Comparison of ENCODE assay signal across 23 cellular contexts in genomic region chr13:112519517-112520060, GRCh38.
DNase-seq lines count a peak whose midpoint lies in the region; ATAC-seq, FAIRE-seq and TF ChIP-seq lines count a peak whose summit lies in the region.
"Had no signal": no experiment of that assay in that cellular context is flagged by ENCODE, and none has a peak within 500 bp of the region (broad histone marks: within the 10 kb centered on the region; RNA-seq: fewer than 3 reads in every experiment).

No MANE protein-coding gene starts in this region.

- H3K79me1 ChIP-seq in IMR-90 (ENCODE audit: low read depth in 1 of 2, low read length in 2 of 2) = peaks cover 3 to 6% of the 10 kb centered on the region in 2 experiments; a peak in 3 of 4 replicates
- H3K79me1 ChIP-seq in neuronal stem cell (ENCODE audit: low read depth, low read length) = peaks cover 3% of the 10 kb centered on the region

- no peak overlapping the region for H3K14ac ChIP-seq in IMR-90 (replicated peaks; ENCODE audit: low read depth, low read length)
- no peak overlapping the region for H3K14ac ChIP-seq in neuronal stem cell (ENCODE audit: low read length)

- H3K9ac ChIP-seq in HepG2 (ENCODE audit: insufficient read depth, low read depth, low read length) (no peak overlapping the region), IMR-90 (ENCODE audit: low read depth, low read length) (no peak overlapping the region), neuronal stem cell (ENCODE audit: low read depth, low read length, poor library complexity) (no peak overlapping the region)
- H3K9ac ChIP-seq: BLaER1 treated with 17β-estradiol and CSF1 and Interleukin-3, amounts not matched to agents 10 nM and 100 nM had no signal

- H3K4me2 ChIP-seq in HepG2 (ENCODE audit: low read depth, low read length) (no peak overlapping the region), IMR-90 (ENCODE audit: low read depth, low read length) (no peak overlapping the region), neuronal stem cell (ENCODE audit: insufficient read depth, low read length, poor library complexity, severe bottlenecking) (no peak overlapping the region)
- H3K4me2 ChIP-seq: BLaER1 treated with 17β-estradiol and CSF1 and Interleukin-3, amounts not matched to agents 10 nM and 100 nM had no signal

- H2BK5ac ChIP-seq in IMR-90 (ENCODE audit: low read depth, low read length, poor library complexity, severe bottlenecking) (no peak overlapping the region), neuronal stem cell (ENCODE audit: low read length) (no peak overlapping the region)

- no peaks in the 10 kb centered on the region for H3K4me1 Mint-ChIP-seq in activated naive CD4-positive, alpha-beta T cell treated with anti-CD3 and anti-CD28 coated beads for 36 hours (ENCODE audit: low read depth)
- H3K4me1 Mint-ChIP-seq: B cell had no signal

- H2BK120ac ChIP-seq in IMR-90 (ENCODE audit: low read depth, low read length) (no peak overlapping the region), neuronal stem cell (ENCODE audit: low read depth, low read length) (no peak overlapping the region)

- no peak overlapping the region for H2BK12ac ChIP-seq in neuronal stem cell (ENCODE audit: low read length)

- no TSS peak for BruUV-seq in HepG2 (replicated peaks; lab: Mats Ljungman, UMichigan)
- BruUV-seq in IMR-90 (replicated peaks; lab: Mats Ljungman, UMichigan) = no TSS peak

- H4K20me1 ChIP-seq in HepG2 (ENCODE audit: insufficient read depth, low read length) = no peaks in the 10 kb centered on the region
- no peaks in the 10 kb centered on the region for H4K20me1 ChIP-seq in IMR-90 (ENCODE audit: insufficient read depth, low read length)

- H3K23ac ChIP-seq in IMR-90 (ENCODE audit: low read depth, low read length) (no peak overlapping the region), neuronal stem cell (ENCODE audit: low read depth, low read length, poor library complexity) (no peak overlapping the region)

- H3K9me1 ChIP-seq in IMR-90 (ENCODE audit: insufficient read depth, low read length) = peaks cover 3% of the 10 kb centered on the region; the same call in 1 of the 2 replicates

- no peak overlapping the region for H4K5ac ChIP-seq in IMR-90 (ENCODE audit: low read depth, low read length)

- H2AK5ac ChIP-seq in IMR-90 (ENCODE audit: low read depth, low read length) = no peak overlapping the region
- peak overlapping the region; percentile 34 for H2AK5ac ChIP-seq in neuronal stem cell (ENCODE audit: low read depth, low read length)

- CTCF ChIA-PET in HepG2 (lab: Yijun Ruan, JAX; ENCODE audit: low intra/inter-chr PET ratio, low total read pairs) (no interaction called here), IMR-90 (lab: Yijun Ruan, JAX) (no interaction called here)
- CTCF ChIA-PET in activated naive CD4-positive, alpha-beta T cell treated with anti-CD3 and anti-CD28 coated beads for 36 hours (lab: Charles Lee) = interaction anchor here (1.2 kb wide), 1 partner anchor 86 kb away, joined by 6 read pairs; no protein-coding TSS in a partner anchor

- dilution Hi-C loops in IMR-90 (cut with HindIII; ENCODE audit: low sequenced_read_pairs, unreplicated experiment) = no loop called here

- POLR2A ChIA-PET in HepG2 (lab: Yijun Ruan, JAX) = no interaction called here
- POLR2A ChIA-PET in IMR-90 (lab: Charles Lee; ENCODE audit: unreplicated experiment) = no interaction called here

- no peaks in the 10 kb centered on the region for H3K27me3 ChIP-seq in HepG2 (ENCODE audit: control insufficient read depth in 1 of 2, insufficient read depth in 2 of 2, low read length in 2 of 2)
- H3K27me3 ChIP-seq in right lobe of liver = no peaks in the 10 kb centered on the region
- no peaks in the 10 kb centered on the region for H3K27me3 ChIP-seq in IMR-90 (ENCODE audit: control insufficient read depth, insufficient read depth, low read length)
- no peaks in the 10 kb centered on the region for H3K27me3 ChIP-seq in neuronal stem cell (ENCODE audit: control insufficient read depth in 3 of 3, insufficient read depth in 3 of 3, low read depth in 1 of 3, low read length in 3 of 3)
- H3K27me3 ChIP-seq: BLaER1 treated with 17β-estradiol and CSF1 and Interleukin-3, amounts not matched to agents 10 nM and 100 nM had no signal

- H4K8ac ChIP-seq in IMR-90 (ENCODE audit: low read depth in 2 of 2, low read length in 2 of 2) = no peak overlapping the region
- H4K8ac ChIP-seq in neuronal stem cell (ENCODE audit: low read depth, low read length) = no peak overlapping the region

- FAIRE-seq in HepG2 (lab: Jason Lieb, UNC) (no peak), urothelium cell line (lab: Jason Lieb, UNC) (peak; percentile 80)
- FAIRE-seq: A204.1, D721Med, G401.6, GM12891 had no signal

- H4K91ac ChIP-seq in IMR-90 (ENCODE audit: insufficient read depth, low read depth, low read length) (no peak overlapping the region), neuronal stem cell (ENCODE audit: low read depth, low read length, poor library complexity) (no peak overlapping the region)

- H2BK15ac ChIP-seq in IMR-90 (ENCODE audit: low read depth, low read length) (no peak overlapping the region), neuronal stem cell (ENCODE audit: low read length) (no peak overlapping the region)

- WGBS in HepG2 (ENCODE audit: low lambda C conversion rate) = 98% methylated on average over 20 of the region's 20 CpGs
- WGBS in right lobe of liver (ENCODE audit: insufficient coverage, low coverage, low lambda C conversion rate, missing lambda C conversion rate) = 95% methylated on average over 14 of the region's 20 CpGs
- 100% methylated on average over 12 of the region's 20 CpGs; no CpG with 5 or more reads in 1 of the 2 experiments for WGBS in IMR-90 (ENCODE audit: extremely low coverage in 2 of 2, insufficient read length in 1 of 2), 2 experiments
- no CpG with 5 or more reads among the region's 20 CpGs for WGBS in neuronal stem cell (ENCODE audit: extremely low coverage in 2 of 2, insufficient read length in 2 of 2, insufficient replicate concordance in 1 of 2), 2 donors

- TF ChIP-seq POLR2A in HepG2 (IDR thresholded peaks at IDR 0.05; ENCODE audit: insufficient read depth in 1 of 2, low read depth in 2 of 2, low read length in 2 of 2) (no peak), right lobe of liver (IDR thresholded peaks at IDR 0.05) (no peak), IMR-90 (IDR thresholded peaks at IDR 0.05; ENCODE audit: low read depth, low read length) (no peak)

- no peak overlapping the region for H3K56ac ChIP-seq in IMR-90 (ENCODE audit: extremely low read depth, insufficient read depth, low read length)

- no peak overlapping the region for H3K18ac ChIP-seq in IMR-90 (ENCODE audit: low read depth, low read length)
- H3K18ac ChIP-seq in neuronal stem cell (ENCODE audit: low read length) = no peak overlapping the region

- H3K9me3 ChIP-seq in HepG2 (ENCODE audit: low read length) = no peaks in the 10 kb centered on the region
- no peaks in the 10 kb centered on the region for H3K9me3 ChIP-seq in right lobe of liver
- no peaks in the 10 kb centered on the region for H3K9me3 ChIP-seq in IMR-90 (ENCODE audit: control insufficient read depth, insufficient read depth, low read length)
- no peaks in the 10 kb centered on the region for H3K9me3 ChIP-seq in neuronal stem cell (replicated peaks in 1 of 2; ENCODE audit: control insufficient read depth in 2 of 2, insufficient read depth in 1 of 2, low read depth in 1 of 2, low read length in 2 of 2)
- H3K9me3 ChIP-seq: BLaER1 treated with 17β-estradiol and CSF1 and Interleukin-3, amounts not matched to agents 10 nM and 100 nM; Caco-2 had no signal

- in situ Hi-C loops in HepG2 (cut with HindIII; ENCODE audit: extremely low pct_ligation_motif_present, low pct_unique_long_range_greater_than_20kb) (no loop called here), IMR-90 (cut with MboI; ENCODE audit: low sequenced_read_pairs) (no loop called here), KBM-7 (cut with MboI; ENCODE audit: low pct_unique_long_range_greater_than_20kb, low sequenced_read_pairs) (no loop called here)

- no peaks in the 10 kb centered on the region for H3K79me2 ChIP-seq in HepG2 (ENCODE audit: insufficient read depth, low read length)

- H3K4me3 ChIP-seq in HepG2 (replicated peaks in 1 of 3; ENCODE audit: insufficient read depth in 1 of 3, low read depth in 2 of 3, low read length in 3 of 3) (no peak overlapping the region), right lobe of liver (no peak overlapping the region), IMR-90 (ENCODE audit: insufficient read depth, low read depth, low read length) (no peak overlapping the region), neuronal stem cell (ENCODE audit: low read length in 2 of 2) (no peak overlapping the region)
- H3K4me3 ChIP-seq: BLaER1 treated with 17β-estradiol and CSF1 and Interleukin-3, amounts not matched to agents 10 nM and 100 nM had no signal

- H3K27ac ChIP-seq in HepG2 (ENCODE audit: extremely low read length, insufficient read depth, low read length) (no peak overlapping the region), right lobe of liver (no peak overlapping the region), IMR-90 (ENCODE audit: insufficient read depth, low read length) (no peak overlapping the region), neuronal stem cell (replicated peaks; ENCODE audit: low read length) (no peak overlapping the region)
- H3K27ac ChIP-seq: BLaER1 treated with 17β-estradiol and CSF1 and Interleukin-3, amounts not matched to agents 10 nM and 100 nM; C4-2B had no signal

- TF ChIP-seq RAD21 in HepG2 (CRISPR knock-in tag; IDR thresholded peaks at IDR 0.05) = no peak
- TF ChIP-seq RAD21 in IMR-90 (IDR thresholded peaks at IDR 0.05; ENCODE audit: low read length) = no peak

- H2AK9ac ChIP-seq in IMR-90 (replicated peaks; ENCODE audit: low read depth, low read length, poor library complexity) = no peak overlapping the region

- H3K27me3 Mint-ChIP-seq in activated naive CD4-positive, alpha-beta T cell treated with anti-CD3 and anti-CD28 coated beads for 36 hours (ENCODE audit: low read depth) = no peaks in the 10 kb centered on the region
- H3K27me3 Mint-ChIP-seq: B cell; CD4-positive, alpha-beta T cell had no signal

- ATAC-seq in HepG2 = no peak
- ATAC-seq in right lobe of liver = no peak
- ATAC-seq in IMR-90 (ENCODE audit: low read depth) = no peak
- ATAC-seq: CD8-positive, alpha-beta T cell had no signal

- intact Hi-C loops in HepG2 (cut with micrococcal nuclease; ENCODE audit: unreplicated experiment) = no loop called here
- intact Hi-C loops in right lobe of liver (cut with DNase I) = no loop called here
- intact Hi-C loops in IMR-90 (cut with micrococcal nuclease) = loop anchor here (10.0 kb wide), 1 partner anchor 85 kb away; no protein-coding TSS in a partner anchor
- intact Hi-C loops in activated naive CD4-positive, alpha-beta T cell treated with anti-CD3 and anti-CD28 coated beads for 36 hours (cut with micrococcal nuclease) = no loop called here

- DNase-seq in HepG2 (ENCODE audit: low spot score) (no peak), right lobe of liver (no peak), IMR-90 (no peak), neuronal stem cell (ENCODE audit: low spot score) (no peak), urothelium cell line (ENCODE audit: low spot score) (no peak), OCI-M2 (lab: John Stamatoyannopoulos, UW; ENCODE audit: unreplicated experiment) (no peak), KBM-7 (no peak)
- DNase-seq in activated naive CD4-positive, alpha-beta T cell treated with anti-CD3 and anti-CD28 coated beads for 36 hours = no peak
- DNase-seq: 8988T; AML-193; Caco-2; Calu3; CD4-positive, alpha-beta T cell; CD8-positive, alpha-beta T cell; DMS79 treated with DMSO at 0.1 percent for 48 hours; GF-D8 had no signal

- no peak overlapping the region for H3K4me3 Mint-ChIP-seq in activated naive CD4-positive, alpha-beta T cell treated with anti-CD3 and anti-CD28 coated beads for 36 hours
- H3K4me3 Mint-ChIP-seq: B cell; CD4-positive, alpha-beta T cell; CD8-positive, alpha-beta T cell had no signal

- no peak for TF ChIP-seq EP300 in HepG2 (IDR thresholded peaks at IDR 0.05; ENCODE audit: low read depth in 2 of 2, low read length in 2 of 2)
- TF ChIP-seq EP300 in HepG2 (CRISPR knock-in tag; IDR thresholded peaks at IDR 0.05; ENCODE audit: borderline replicate concordance) = no peak

- no peak overlapping the region for H3K4ac ChIP-seq in IMR-90 (ENCODE audit: low read depth, low read length)
- no peak overlapping the region for H3K4ac ChIP-seq in neuronal stem cell (ENCODE audit: low read length)

- H3K9me3 Mint-ChIP-seq in activated naive CD4-positive, alpha-beta T cell treated with anti-CD3 and anti-CD28 coated beads for 36 hours = no peaks in the 10 kb centered on the region
- H3K9me3 Mint-ChIP-seq: CD4-positive, alpha-beta T cell; CD8-positive, alpha-beta T cell had no signal

- no peaks in the 10 kb centered on the region for H3K4me1 ChIP-seq in HepG2 (ENCODE audit: insufficient read depth, low read length)
- no peaks in the 10 kb centered on the region for H3K4me1 ChIP-seq in right lobe of liver
- 0 out of 2 replicates have a peak, but pooled peaks cover 1% of the 10 kb centered on the region for H3K4me1 ChIP-seq in IMR-90 (ENCODE audit: control insufficient read depth, insufficient read depth, low read length)
- no peaks in the 10 kb centered on the region for H3K4me1 ChIP-seq in neuronal stem cell (ENCODE audit: control insufficient read depth in 2 of 2, insufficient read depth in 1 of 2, low read depth in 1 of 2, low read length in 2 of 2)
- H3K4me1 ChIP-seq: BLaER1 treated with 17β-estradiol and CSF1 and Interleukin-3, amounts not matched to agents 10 nM and 100 nM; Caco-2 had no signal

- no peak overlapping the region for H2AFZ ChIP-seq in HepG2 (ENCODE audit: low read length)
- no peak overlapping the region for H2AFZ ChIP-seq in IMR-90 (replicated peaks; ENCODE audit: low read length, poor library complexity)
- H2AFZ ChIP-seq in neuronal stem cell (ENCODE audit: low read length) = no peak overlapping the region

- H2BK20ac ChIP-seq in IMR-90 (ENCODE audit: low read depth, low read length) = no peak overlapping the region

- no peak overlapping the region for H3K27ac Mint-ChIP-seq in activated naive CD4-positive, alpha-beta T cell treated with anti-CD3 and anti-CD28 coated beads for 36 hours
- H3K27ac Mint-ChIP-seq: B cell; CD4-positive, alpha-beta T cell; CD8-positive, alpha-beta T cell had no signal

- H3K36me3 Mint-ChIP-seq in activated naive CD4-positive, alpha-beta T cell treated with anti-CD3 and anti-CD28 coated beads for 36 hours (ENCODE audit: low read depth) = peaks cover 16% of the 10 kb centered on the region

- H3K36me3 ChIP-seq in HepG2 (replicated peaks in 1 of 2; ENCODE audit: control insufficient read depth in 1 of 2, insufficient read depth in 2 of 2, low read length in 2 of 2) (peaks cover 17 to 65% of the 10 kb centered on the region in 2 experiments), right lobe of liver (peaks cover 0 to 79% (median 13%) of the 10 kb centered on the region in 4 donors), IMR-90 (ENCODE audit: control insufficient read depth, insufficient read depth, low read length) (peaks cover 18% of the 10 kb centered on the region), neuronal stem cell (replicated peaks in 1 of 2; ENCODE audit: control insufficient read depth in 2 of 2, insufficient read depth in 2 of 2, low read length in 2 of 2) (peaks cover 31 to 92% of the 10 kb centered on the region in 2 donors)

- TF ChIP-seq CTCF in HepG2 (CRISPR knock-in tag; IDR thresholded peaks at IDR 0.05) (no peak), right lobe of liver (IDR thresholded peaks at IDR 0.05) (no peak), IMR-90 (conservative IDR thresholded peaks at IDR 0.05; ENCODE audit: low read depth, low read length) (no peak)
